1 cellular context compared by ENCODE assay signal in genomic region chr2:74001781-74002514, GRCh38.
TF ChIP-seq lines count a peak whose summit lies in the region.

No MANE protein-coding gene starts in this region.

TF ChIP-seq in K562, 482 proteins besides CTCF, POLR2A, EP300 and RAD21 (continued from another document):
- no peak for TF ChIP-seq ILF3 (IDR thresholded peaks at IDR 0.05; ENCODE audit: borderline replicate concordance)
- no peak for TF ChIP-seq PURB (CRISPR knock-in tag; IDR thresholded peaks at IDR 0.05; ENCODE audit: low read depth)
- TF ChIP-seq, protein P1, sequence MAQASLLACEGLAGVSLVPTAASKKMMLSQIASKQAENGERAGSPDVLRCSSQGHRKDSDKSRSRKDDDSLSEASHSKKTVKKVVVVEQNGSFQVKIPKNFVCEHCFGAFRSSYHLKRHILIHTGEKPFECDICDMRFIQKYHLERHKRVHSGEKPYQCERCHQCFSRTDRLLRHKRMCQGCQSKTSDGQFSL (CRISPR knock-in tag; IDR thresholded peaks at IDR 0.05), result peak; percentile 44; the same call in 1 of the 2 replicates
- TF ChIP-seq, protein P1 (tag; IDR thresholded peaks at IDR 0.05), result peak in 1 of 2 experiments; percentile 86; a peak in 2 of 4 replicates
